In genomic region chr2:51774606-51775005, GRCh38 we compare ENCODE assay signal across 3 cellular contexts.
DNase-seq lines count a peak whose midpoint lies in the region; ATAC-seq, FAIRE-seq and TF ChIP-seq lines count a peak whose summit lies in the region.
"Not testable (repeated sequence)": the region's sequence is repeated elsewhere in the genome, so short reads cannot be mapped to it uniquely, and the experiment has no call there.

No MANE protein-coding gene starts in this region.

- in situ Hi-C loops in HepG2 (cut with HindIII; ENCODE audit: extremely low pct_ligation_motif_present, low pct_unique_long_range_greater_than_20kb), result not testable (repeated sequence)

- WGBS in HepG2 (ENCODE audit: low lambda C conversion rate), result 59% methylated on average over 11 of the region's 12 CpGs

- H3K4me3 ChIP-seq in kidney (ENCODE audit: low read length in 2 of 2); HepG2 (replicated peaks in 1 of 3; ENCODE audit: insufficient read depth in 1 of 3, low read depth in 2 of 3, low read length in 3 of 3): not testable (repeated sequence)

- H3K79me2 ChIP-seq in HepG2 (ENCODE audit: insufficient read depth, low read length), result not testable (repeated sequence)

- POLR2A ChIA-PET in HepG2 (lab: Yijun Ruan, JAX), result not testable (repeated sequence)

- ATAC-seq in HepG2, result not testable (repeated sequence)

- intact Hi-C loops in kidney (cut with DNase I); HepG2 (cut with micrococcal nuclease; ENCODE audit: unreplicated experiment); posterior vena cava (cut with DNase I): not testable (repeated sequence)

- H3K36me3 ChIP-seq in kidney (ENCODE audit: control insufficient read depth in 1 of 2, insufficient read depth in 2 of 2, low read length in 2 of 2); HepG2 (replicated peaks in 1 of 2; ENCODE audit: control insufficient read depth in 1 of 2, insufficient read depth in 2 of 2, low read length in 2 of 2): not testable (repeated sequence)

- not testable (repeated sequence) for TF ChIP-seq CTCF in kidney (IDR thresholded peaks at IDR 0.05; ENCODE audit: borderline replicate concordance, extremely low read depth, insufficient read depth); HepG2 (CRISPR knock-in tag; IDR thresholded peaks at IDR 0.05)

- H3K9me3 ChIP-seq in kidney (ENCODE audit: control insufficient read depth in 1 of 2, low read length in 2 of 2), result not testable (repeated sequence)
- H3K9me3 ChIP-seq in HepG2 (ENCODE audit: low read length), result peaks cover 70% of the 10 kb centered on the region

- not testable (repeated sequence) for TF ChIP-seq RAD21 in HepG2 (CRISPR knock-in tag; IDR thresholded peaks at IDR 0.05)

- not testable (repeated sequence) for H4K20me1 ChIP-seq in HepG2 (ENCODE audit: insufficient read depth, low read length)

- H3K4me2 ChIP-seq in HepG2 (ENCODE audit: low read depth, low read length), result not testable (repeated sequence)

- peak; percentile 46 for DNase-seq in kidney
- DNase-seq in HepG2 (ENCODE audit: low spot score), result not testable (repeated sequence)
- DNase-seq in posterior vena cava (ENCODE audit: low spot score), result peak; percentile 62

- not testable (repeated sequence) for H3K27me3 ChIP-seq in HepG2 (ENCODE audit: control insufficient read depth in 1 of 2, insufficient read depth in 2 of 2, low read length in 2 of 2)

- CTCF ChIA-PET in HepG2 (lab: Yijun Ruan, JAX; ENCODE audit: low intra/inter-chr PET ratio, low total read pairs), result not testable (repeated sequence)

- not testable (repeated sequence) for FAIRE-seq in kidney (lab: Jason Lieb, UNC); HepG2 (lab: Jason Lieb, UNC)

- not testable (repeated sequence) for H3K4me1 ChIP-seq in kidney (ENCODE audit: control insufficient read depth in 1 of 2, insufficient read depth in 1 of 2, low read depth in 1 of 2, low read length in 2 of 2); HepG2 (ENCODE audit: insufficient read depth, low read length)

- TF ChIP-seq POLR2A in HepG2 (IDR thresholded peaks at IDR 0.05; ENCODE audit: insufficient read depth in 1 of 2, low read depth in 2 of 2, low read length in 2 of 2), result not testable (repeated sequence)

- not testable (repeated sequence) for BruUV-seq in HepG2 (replicated peaks; lab: Mats Ljungman, UMichigan)

- not testable (repeated sequence) for H3K9ac ChIP-seq in kidney (ENCODE audit: low read length in 2 of 2); HepG2 (ENCODE audit: insufficient read depth, low read depth, low read length)

- not testable (repeated sequence) for H3K27ac ChIP-seq in kidney (ENCODE audit: low read depth in 2 of 2, low read length in 2 of 2); HepG2 (ENCODE audit: extremely low read length, insufficient read depth, low read length)

- not testable (repeated sequence) for TF ChIP-seq EP300 in HepG2 (IDR thresholded peaks at IDR 0.05; ENCODE audit: low read depth in 2 of 2, low read length in 2 of 2); HepG2 (CRISPR knock-in tag; IDR thresholded peaks at IDR 0.05; ENCODE audit: borderline replicate concordance)

- H2AFZ ChIP-seq in HepG2 (ENCODE audit: low read length), result not testable (repeated sequence)

TF ChIP-seq in HepG2, 621 proteins besides CTCF, POLR2A, EP300 and RAD21:
- TF ChIP-seq SETDB1 (CRISPR knock-in tag; IDR thresholded peaks at IDR 0.05; ENCODE audit: borderline replicate concordance), result 0 out of 2 replicates have a peak, but pooled peaks have one; percentile 57
